In the genomic region with DNA sequence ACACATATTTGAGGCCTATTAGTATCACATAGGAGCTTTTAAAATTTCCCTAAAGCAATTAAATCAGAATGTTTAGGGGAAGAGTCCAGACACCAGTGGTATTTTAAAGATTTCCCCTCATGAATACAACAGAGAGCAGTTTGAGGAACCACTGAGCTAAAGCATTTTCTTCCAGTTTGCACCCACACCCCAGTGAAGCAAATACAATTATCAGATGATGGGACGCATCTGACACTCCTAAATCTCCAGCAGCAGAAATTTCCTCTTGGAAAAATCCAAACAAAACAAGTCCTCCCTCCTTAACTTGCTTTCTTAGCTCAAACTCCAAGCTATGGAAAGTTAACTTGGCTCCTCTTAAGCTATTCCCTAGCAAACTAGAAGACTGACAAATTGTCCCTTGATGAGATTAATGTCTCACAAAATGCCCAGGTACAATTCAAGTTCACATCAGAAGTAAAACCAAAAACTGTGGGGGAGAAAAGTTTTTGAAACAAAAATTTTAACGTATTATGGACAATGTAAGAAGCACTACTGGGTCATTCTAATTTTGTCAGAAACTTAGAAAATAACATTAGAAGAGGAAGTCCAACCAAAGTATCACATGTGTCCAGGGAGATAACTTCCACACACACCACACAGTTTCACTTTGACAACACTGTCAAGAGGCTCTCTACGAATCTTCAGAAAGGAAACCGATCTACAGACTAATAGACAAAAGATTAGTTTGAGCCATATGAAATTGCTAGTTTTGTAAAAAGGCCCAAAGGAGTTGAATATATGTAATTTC, we compare ENCODE assay signal across 8 cellular contexts.
A peak's percentile ranks its signal among the peaks of the same experiment; 100 is the strongest.
DNase-seq lines count a peak whose midpoint lies in the region; ATAC-seq and TF ChIP-seq lines count a peak whose summit lies in the region.

No MANE protein-coding gene starts in this region.

- no peaks in the 10 kb centered on the region for H3K9me3 ChIP-seq in MM.1S (replicated peaks; ENCODE audit: insufficient read depth, low read length)

- peaks cover 7% of the 10 kb centered on the region for H3K4me1 Mint-ChIP-seq in activated naive CD4-positive, alpha-beta T cell treated with anti-CD3 and anti-CD28 coated beads, Interleukin-2, amount 10 ng/mL, durations not matched to agents 7 days and 5 days

- H3K4me1 ChIP-seq in MM.1S (ENCODE audit: low read length): peaks cover 6% of the 10 kb centered on the region; the same call in 1 of the 2 replicates

- TF ChIP-seq CTCF in MM.1S (IDR thresholded peaks at IDR 0.05; ENCODE audit: low read length): no peak

- no peaks in the 10 kb centered on the region for H4K20me1 ChIP-seq in MM.1S (ENCODE audit: insufficient read depth, low read length)

- H3K27me3 Mint-ChIP-seq in activated naive CD4-positive, alpha-beta T cell treated with anti-CD3 and anti-CD28 coated beads, Interleukin-2, amount 10 ng/mL, durations not matched to agents 7 days and 5 days: no peaks in the 10 kb centered on the region

- no peaks in the 10 kb centered on the region for H3K27me3 ChIP-seq in MM.1S (replicated peaks; ENCODE audit: insufficient read depth, low read length)

- H3K4me3 ChIP-seq in MM.1S (ENCODE audit: low read length): 0 out of 2 replicates have a peak overlapping the region, but pooled peaks have one; percentile 19

- DNase-seq in MM.1S (peak; percentile 70), left lobe of liver (ENCODE audit: low spot score) (no peak), NCI-H1417 treated with DMSO at 0.1 percent for 48 hours (lab: John Stamatoyannopoulos, UW) (no peak), dedifferentiated amniotic fluid mesenchymal stem cell (ENCODE audit: extremely low spot score) (no peak), NCI-H2196 treated with DMSO at 0.1 percent for 48 hours (lab: John Stamatoyannopoulos, UW; ENCODE audit: unreplicated experiment) (no peak)
- DNase-seq in activated naive CD4-positive, alpha-beta T cell treated with anti-CD3 and anti-CD28 coated beads, Interleukin-2, amount 10 ng/mL, durations not matched to agents 7 days and 5 days: no peak

- no peak overlapping the region for H3K27ac Mint-ChIP-seq in activated naive CD4-positive, alpha-beta T cell treated with anti-CD3 and anti-CD28 coated beads, Interleukin-2, amount 10 ng/mL, durations not matched to agents 7 days and 5 days

- no peaks in the 10 kb centered on the region for H3K36me3 Mint-ChIP-seq in activated naive CD4-positive, alpha-beta T cell treated with anti-CD3 and anti-CD28 coated beads, Interleukin-2, amount 10 ng/mL, durations not matched to agents 7 days and 5 days

- peak overlapping the region; percentile 8; the same call in 1 of the 2 replicates for H2AFZ ChIP-seq in MM.1S (ENCODE audit: low read length)

- H3K9me2 ChIP-seq in MM.1S (replicated peaks; ENCODE audit: insufficient read depth, low read length): no peaks in the 10 kb centered on the region

- H3K27ac ChIP-seq in MM.1S (ENCODE audit: low read length): peak overlapping the region; percentile 28; the same call in 1 of the 2 replicates

- H3K79me2 ChIP-seq in MM.1S (ENCODE audit: low read length): no peaks in the 10 kb centered on the region

- H3K36me3 ChIP-seq in MM.1S (replicated peaks; ENCODE audit: insufficient read depth, low read length): no peaks in the 10 kb centered on the region

- H3K9me3 Mint-ChIP-seq in activated naive CD4-positive, alpha-beta T cell treated with anti-CD3 and anti-CD28 coated beads, Interleukin-2, amount 10 ng/mL, durations not matched to agents 7 days and 5 days: no peaks in the 10 kb centered on the region

- ATAC-seq in GM18502 (IDR thresholded peaks at IDR 0.05; ENCODE audit: poor library complexity, unreplicated experiment) (peak; percentile 86), GM21825 (IDR thresholded peaks at IDR 0.05; ENCODE audit: unreplicated experiment) (peak; percentile 85), left lobe of liver (peak; percentile 32)

- H3K4me2 ChIP-seq in MM.1S (ENCODE audit: low read depth, low read length): peak overlapping the region; percentile 54; the same call in 1 of the 2 replicates

- CTCF ChIA-PET in activated naive CD4-positive, alpha-beta T cell treated with anti-CD3 and anti-CD28 coated beads, Interleukin-2, amount 10 ng/mL, durations not matched to agents 7 days and 5 days (lab: Charles Lee): no interaction called here

- peaks cover 8% of the 10 kb centered on the region; the same call in 1 of the 2 replicates for H3F3A ChIP-seq in MM.1S (ENCODE audit: insufficient read depth, low read length)

- H3K9ac ChIP-seq in MM.1S (ENCODE audit: low read length): no peak overlapping the region

- H3K4me3 Mint-ChIP-seq in activated naive CD4-positive, alpha-beta T cell treated with anti-CD3 and anti-CD28 coated beads, Interleukin-2, amount 10 ng/mL, durations not matched to agents 7 days and 5 days: no peak overlapping the region

Comparison
In these comparisons a context has a peak if more than half of its experiments do, and no peak if none do; other contexts are left out.
1. ATAC-seq: peak in every context shown above with its lines; median percentile 86 in GM18502; 85 in GM21825; 32 in left lobe of liver.